Comparison of ENCODE assay signal across 1 cellular context in genomic region chr4:76470064-76470463, GRCh38.
TF ChIP-seq lines count a peak whose summit lies in the region.

No MANE protein-coding gene starts in this region.

TF ChIP-seq in WTC11, 78 proteins besides CTCF, POLR2A, EP300 and RAD21 (continued from another document):
- TF ChIP-seq HMGXB4 (CRISPR knock-in tag; IDR thresholded peaks at IDR 0.05) (no peak), ARID4B (CRISPR knock-in tag; IDR thresholded peaks at IDR 0.05; ENCODE audit: borderline replicate concordance) (no peak), TCF7 (CRISPR knock-in tag; IDR thresholded peaks at IDR 0.05; ENCODE audit: low read depth) (no peak), FOXP4 (CRISPR knock-in tag; IDR thresholded peaks at IDR 0.05) (no peak), ZNF671 (CRISPR knock-in tag; IDR thresholded peaks at IDR 0.05) (no peak), JAZF1 (CRISPR knock-in tag; IDR thresholded peaks at IDR 0.05) (no peak)
TF ChIP-seq in WTC11: peak in this region for 0.
